25 cellular contexts compared by ENCODE assay signal in the genomic region with DNA sequence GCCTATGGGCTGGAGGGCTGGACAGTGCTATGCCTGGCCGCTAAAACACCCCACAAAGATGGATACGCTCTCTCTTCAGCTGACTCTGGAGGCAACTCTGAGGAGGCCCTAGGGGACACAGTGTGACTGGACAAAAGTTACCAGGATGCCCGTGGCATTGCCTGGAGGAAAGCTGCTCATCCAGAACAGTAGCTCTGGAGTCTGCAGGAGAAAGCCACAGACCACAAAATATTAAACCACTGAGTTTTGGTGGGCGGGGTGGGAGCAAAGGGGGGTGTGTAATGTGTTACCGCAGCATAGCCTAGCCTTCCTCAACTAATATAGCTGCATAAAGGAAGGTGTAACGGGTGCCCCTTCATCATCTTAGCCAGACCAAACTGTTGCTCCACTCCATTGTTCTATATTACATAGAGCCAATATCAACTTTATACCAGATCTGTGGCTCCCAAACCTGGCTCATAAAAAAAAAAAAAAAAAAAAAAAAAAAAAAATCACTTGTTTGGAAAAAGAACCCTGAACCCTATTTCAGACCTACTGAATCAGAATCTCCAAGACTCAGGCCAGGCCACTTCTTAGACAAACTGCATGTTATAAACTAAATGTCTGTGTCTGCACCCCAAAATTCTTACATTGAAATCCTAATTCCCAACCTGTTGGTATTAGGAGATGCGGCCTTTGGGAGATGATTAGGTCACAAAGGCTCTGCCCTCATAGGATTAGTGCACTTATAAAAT.
DNase-seq lines count a peak whose midpoint lies in the region; ATAC-seq and TF ChIP-seq lines count a peak whose summit lies in the region.
"Had no signal": no experiment of that assay in that cellular context is flagged by ENCODE, and none has a peak within 500 bp of the region (broad histone marks: within the 10 kb centered on the region; RNA-seq: fewer than 3 reads in every experiment).

No MANE protein-coding gene starts in this region.

- no peak overlapping the region for H3K27ac ChIP-seq in mesendoderm (ENCODE audit: low read depth, low read length)
- H3K27ac ChIP-seq: coronary artery, prostate gland, thyroid gland had no signal

- H3K4me1 Mint-ChIP-seq in T-cell, result peaks cover 50 to 78% (median 77%) of the 10 kb centered on the region in 3 donors

- peak overlapping the region; percentile 1 for H2BK15ac ChIP-seq in mesendoderm (replicated peaks; ENCODE audit: low read depth)

- no peak overlapping the region for H2BK120ac ChIP-seq in mesendoderm (ENCODE audit: low read depth, low read length)

- no peak overlapping the region for H3K4me2 ChIP-seq in mesendoderm (ENCODE audit: low read length)

- no peaks in the 10 kb centered on the region for H3K4me1 ChIP-seq in mesendoderm (ENCODE audit: control insufficient read depth, low read depth, low read length)
- H3K4me1 ChIP-seq: prostate gland had no signal

- no peak overlapping the region for H3K4me3 ChIP-seq in mesendoderm (ENCODE audit: low read length)
- H3K4me3 ChIP-seq: coronary artery, heart right ventricle, prostate gland, thyroid gland had no signal

- no peaks in the 10 kb centered on the region for H3K27me3 Mint-ChIP-seq in T-cell
- H3K27me3 Mint-ChIP-seq: activated CD4-positive, alpha-beta T cell treated with anti-CD3 and anti-CD28 coated beads, Interleukin-2, amount 10 ng/mL, durations not matched to agents 24 days and 14 days; stimulated activated naive CD8-positive, alpha-beta T cell treated with anti-CD3 and anti-CD28 coated beads, Interleukin-15, amount 100 ng/mL, for 72 hours had no signal

- peaks cover 11% of the 10 kb centered on the region for H3K36me3 Mint-ChIP-seq in T-cell

- no peak overlapping the region for H2BK5ac ChIP-seq in mesendoderm (ENCODE audit: low read length)

- no peaks in the 10 kb centered on the region for H3K79me2 ChIP-seq in mesendoderm (ENCODE audit: control insufficient read depth, insufficient read depth, low read length)

- in situ Hi-C loops in ACHN (cut with HindIII; ENCODE audit: low pct_ligation_motif_present, low pct_unique_long_range_greater_than_20kb, low sequenced_read_pairs), result no loop called here

- no peak overlapping the region for H2AK5ac ChIP-seq in mesendoderm (ENCODE audit: low read length)

- CTCF ChIA-PET in HEK293T (lab: Yijun Ruan, JAX) (no interaction called here), T-cell (lab: Charles Lee) (interaction anchor here (0.5 to 2.2 kb wide), 6 partner anchors 15 to 1374 kb away, joined by 3 to 6 read pairs (median 4); no protein-coding TSS in a partner anchor)

- H4K8ac ChIP-seq in mesendoderm (ENCODE audit: low read depth, low read length), result no peak overlapping the region

- no peaks in the 10 kb centered on the region for H3K27me3 ChIP-seq in mesendoderm (ENCODE audit: insufficient read depth, low read length, poor library complexity)
- H3K27me3 ChIP-seq: heart right ventricle, thyroid gland had no signal

- POLR2A ChIA-PET in HEK293T (lab: Yijun Ruan, JAX), result no interaction called here
- POLR2A ChIA-PET in T-cell (lab: Charles Lee), result interaction anchor here (0.5 to 0.9 kb wide), 4 partner anchors 20 to 881 kb away, joined by 3 to 8 read pairs (median 4); no protein-coding TSS in a partner anchor

- H3K9ac ChIP-seq in mesendoderm (ENCODE audit: low read length), result no peak overlapping the region

- H3K23ac ChIP-seq in mesendoderm (ENCODE audit: low read length), result no peak overlapping the region

- WGBS in mesendoderm (ENCODE audit: extremely low coverage, insufficient coverage, low lambda C conversion rate), result no CpG with 5 or more reads among the region's 7 CpGs

- H3K56ac ChIP-seq in mesendoderm (ENCODE audit: low read length), result no peak overlapping the region

- H3K27ac Mint-ChIP-seq in T-cell, result peak overlapping the region; percentile 27 to 55
- H3K27ac Mint-ChIP-seq: activated CD4-positive, alpha-beta T cell treated with anti-CD3 and anti-CD28 coated beads, Interleukin-2, amount 10 ng/mL, durations not matched to agents 24 days and 14 days had no signal

- DNase-seq in ACHN, result peak; percentile 57
- no peak for DNase-seq in HEK293T (ENCODE audit: extremely low spot score)
- no peak for DNase-seq in T-cell
- no peak for DNase-seq in mesendoderm
- DNase-seq in UCSD-AML1 (lab: John Stamatoyannopoulos, UW; ENCODE audit: unreplicated experiment), result no peak
- DNase-seq in SKM-1 (lab: John Stamatoyannopoulos, UW; ENCODE audit: unreplicated experiment), result no peak
- no peak for DNase-seq in NCI-H748 treated with DMSO at 0.1 percent for 48 hours (lab: John Stamatoyannopoulos, UW)
- DNase-seq in epidermal melanocyte (ENCODE audit: insufficient read length, low spot score), result no peak
- DNase-seq: activated CD4-positive, alpha-beta T cell treated with anti-CD3 and anti-CD28 coated beads, Interleukin-2, amount 10 ng/mL, durations not matched to agents 24 days and 14 days; activated naive CD4-positive, alpha-beta T cell treated with anti-CD3 and anti-CD28 coated beads, Interleukin-2, amount 50 U/mL, for 16 hours; amniotic stem cell; CD8-positive, alpha-beta T cell; effector memory CD4-positive, alpha-beta T cell; GOT3; heart right ventricle; left cardiac atrium; NCI-H1417 treated with DMSO at 0.1 percent for 48 hours; NCI-H2081 treated with DMSO at 0.1 percent for 48 hours; stimulated activated naive CD8-positive, alpha-beta T cell treated with anti-CD3 and anti-CD28 coated beads, Interleukin-15, amount 100 ng/mL, for 72 hours; T-helper 9 cell had no signal

- no peaks in the 10 kb centered on the region for H3K36me3 ChIP-seq in mesendoderm (ENCODE audit: control insufficient read depth, insufficient read depth, low read length)
- H3K36me3 ChIP-seq: heart right ventricle, prostate gland, thyroid gland had no signal

- no peak for ATAC-seq in T-cell (replicated peaks in 1 of 4)
- ATAC-seq: CD8-positive, alpha-beta T cell; left cardiac atrium; Right ventricle myocardium inferior; SK-N-SH treated with all-trans-retinoic acid at 6 μM for 48 hours; stimulated activated naive CD8-positive, alpha-beta T cell treated with anti-CD3 and anti-CD28 coated beads, Interleukin-15, amount 100 ng/mL, for 72 hours had no signal

- H3K18ac ChIP-seq in mesendoderm (ENCODE audit: low read length), result no peak overlapping the region

- no peaks in the 10 kb centered on the region for H3K79me1 ChIP-seq in mesendoderm (ENCODE audit: low read length)

- no peak overlapping the region for H3K4me3 Mint-ChIP-seq in T-cell
- H3K4me3 Mint-ChIP-seq: activated CD4-positive, alpha-beta T cell treated with anti-CD3 and anti-CD28 coated beads, Interleukin-2, amount 10 ng/mL, durations not matched to agents 24 days and 14 days; CD8-positive, alpha-beta T cell; stimulated activated naive CD8-positive, alpha-beta T cell treated with anti-CD3 and anti-CD28 coated beads, Interleukin-15, amount 100 ng/mL, for 72 hours had no signal

- H3K4ac ChIP-seq in mesendoderm (ENCODE audit: low read depth, low read length), result no peak overlapping the region

- H4K5ac ChIP-seq in mesendoderm (ENCODE audit: low read length), result no peak overlapping the region

- H3K9me3 Mint-ChIP-seq in T-cell, result no peaks in the 10 kb centered on the region
- H3K9me3 Mint-ChIP-seq: activated CD4-positive, alpha-beta T cell treated with anti-CD3 and anti-CD28 coated beads, Interleukin-2, amount 10 ng/mL, durations not matched to agents 24 days and 14 days; stimulated activated naive CD8-positive, alpha-beta T cell treated with anti-CD3 and anti-CD28 coated beads, Interleukin-15, amount 100 ng/mL, for 72 hours had no signal

TF ChIP-seq in HEK293T, 16 proteins besides CTCF, POLR2A, EP300 and RAD21:
- TF ChIP-seq ZNF384 (IDR thresholded peaks at IDR 0.05), result peak; percentile 57
- TF ChIP-seq SUZ12 (IDR thresholded peaks at IDR 0.05), result no peak
